24 cellular contexts compared by ENCODE assay signal in genomic region chr18:26862084-26862483, GRCh38. TPM values are rescaled to one million over a fixed set of nuclear protein-coding genes. Genes with fewer than 3 reads are reported as not detected.
"Had no signal": no experiment of that assay in that cellular context is flagged by ENCODE, and none has a peak within 500 bp of the region (broad histone marks: within the 10 kb centered on the region; RNA-seq: fewer than 3 reads in every experiment).

No MANE protein-coding gene starts in this region.

- H3K27me3 ChIP-seq: gastrocnemius medialis, testis had no signal

- H3K36me3 ChIP-seq: heart right ventricle, neutrophil, spleen, tibial nerve had no signal

- ATAC-seq: gastrocnemius medialis; heart right ventricle; left lobe of liver; natural killer cell treated with Interleukin-12 subunit alpha and Interleukin-12 subunit beta and Interleukin-15 and Interleukin-18, amount 100 ng/mL, for 72 hours; sciatic nerve; stimulated activated memory B cell treated with anti-CD40 and anti-IgM and Interleukin-4, amounts not matched to agents 10 μg/mL and 1 μg/mL and 100 μg/mL, for 72 hours had no signal

- FAIRE-seq: endometrium, islet of Langerhans had no signal

- H3K27ac ChIP-seq: esophagus muscularis mucosa, neutrophil, spleen, testis, tibial nerve had no signal

- H3K4me3 ChIP-seq: esophagus muscularis mucosa, spleen, testis, tibial nerve had no signal

- H3K9me3 ChIP-seq: esophagus muscularis mucosa, gastrocnemius medialis, heart right ventricle, neutrophil, spleen, testis, tibial nerve had no signal

- DNase-seq: cortex of kidney; effector memory CD4-positive, alpha-beta T cell; gastrocnemius medialis; heart right ventricle; kidney glomerular epithelial cell; midbrain; spleen; stimulated activated CD4-positive, alpha-beta T cell treated with anti-CD3 and anti-CD28 coated beads, Interleukin-15, amount 100 ng/mL, for 24 hours; stimulated activated CD4-positive, alpha-beta T cell treated with anti-CD3 and anti-CD28 coated beads, Interleukin-1b, Interleukin-23, amount 100 ng/mL, for 48 hours; stimulated activated CD4-positive, alpha-beta T cell treated with anti-CD3 and anti-CD28 coated beads, Interleukin-4, amount 100 ng/mL, for 24 hours; testis had no signal

RNA-seq across cellular contexts. Expression of gene AQP4, which starts 3.4 kb away (rescaled TPM):
- total RNA-seq: chondrocyte; fibroblast of villous mesenchyme; natural killer cell treated with Interleukin-12 subunit alpha and Interleukin-12 subunit beta and Interleukin-15 and Interleukin-18, amount 100 ng/mL, for 72 hours; osteoblast; pulmonary artery endothelial cell had no signal
